In genomic region chr19:4972509-4973230, GRCh38 we compare ENCODE assay signal across 11 cellular contexts. TPM values are rescaled to one million over a fixed set of nuclear protein-coding genes. Genes with fewer than 3 reads are reported as not detected.
DNase-seq lines count a peak whose midpoint lies in the region; ATAC-seq and TF ChIP-seq lines count a peak whose summit lies in the region.
"Had no signal": no experiment of that assay in that cellular context is flagged by ENCODE, and none has a peak within 500 bp of the region (broad histone marks: within the 10 kb centered on the region; RNA-seq: fewer than 3 reads in every experiment).

No MANE protein-coding gene starts in this region.

- H3K4me1 ChIP-seq in thymus (ENCODE audit: control insufficient read depth, insufficient read depth, low read length), result peaks cover 16% of the 10 kb centered on the region

- H3K4me3 Mint-ChIP-seq in T-helper 2 cell treated with Interferon-gamma antibody and Interleukin-4, amounts not matched to agents 5 μg/mL and 100 μg/mL, for 36 hours, result peak overlapping the region; percentile 61
- H3K4me3 Mint-ChIP-seq in stimulated activated naive CD8-positive, alpha-beta T cell treated with anti-CD3 and anti-CD28 coated beads, Interleukin-15, amount 100 ng/mL, for 72 hours, result peak overlapping the region in 1 of 2 donors; percentile 2

- no peaks in the 10 kb centered on the region for H3K9me3 Mint-ChIP-seq in T-helper 2 cell treated with Interferon-gamma antibody and Interleukin-4, amounts not matched to agents 5 μg/mL and 100 μg/mL, for 36 hours
- no peaks in the 10 kb centered on the region for H3K9me3 Mint-ChIP-seq in stimulated activated naive CD8-positive, alpha-beta T cell treated with anti-CD3 and anti-CD28 coated beads, Interleukin-15, amount 100 ng/mL, for 72 hours

- no peak overlapping the region for H3K27ac Mint-ChIP-seq in T-helper 2 cell treated with Interferon-gamma antibody and Interleukin-4, amounts not matched to agents 5 μg/mL and 100 μg/mL, for 36 hours
- no peak overlapping the region for H3K27ac Mint-ChIP-seq in stimulated activated naive CD8-positive, alpha-beta T cell treated with anti-CD3 and anti-CD28 coated beads, Interleukin-15, amount 100 ng/mL, for 72 hours

- peak overlapping the region; percentile 80 for H3K27ac ChIP-seq in VCaP
- peak overlapping the region; percentile 31 for H3K27ac ChIP-seq in thymus (ENCODE audit: low read depth)
- no peak overlapping the region for H3K27ac ChIP-seq in brain microvascular endothelial cell

- in situ Hi-C loops in brain microvascular endothelial cell (cut with HindIII; ENCODE audit: low pct_ligation_motif_present, low sequenced_read_pairs), result no loop called here

- H3K27me3 Mint-ChIP-seq in T-helper 2 cell treated with Interferon-gamma antibody and Interleukin-4, amounts not matched to agents 5 μg/mL and 100 μg/mL, for 36 hours (ENCODE audit: low read depth), result no peaks in the 10 kb centered on the region
- H3K27me3 Mint-ChIP-seq in stimulated activated naive CD8-positive, alpha-beta T cell treated with anti-CD3 and anti-CD28 coated beads, Interleukin-15, amount 100 ng/mL, for 72 hours, result no peaks in the 10 kb centered on the region

- H3K36me3 Mint-ChIP-seq in T-helper 2 cell treated with Interferon-gamma antibody and Interleukin-4, amounts not matched to agents 5 μg/mL and 100 μg/mL, for 36 hours (ENCODE audit: low read depth), result peaks cover 23% of the 10 kb centered on the region

- H3K36me3 ChIP-seq in thymus (ENCODE audit: control insufficient read depth, insufficient read depth), result peaks cover 10% of the 10 kb centered on the region
- H3K36me3 ChIP-seq in brain microvascular endothelial cell (replicated peaks), result no peaks in the 10 kb centered on the region

- peak overlapping the region; percentile 9 for H3K4me3 ChIP-seq in fibroblast of the aortic adventitia (ENCODE audit: low read depth, low read length)
- H3K4me3 ChIP-seq in thymus (ENCODE audit: low read length), result no peak overlapping the region
- H3K4me3 ChIP-seq in brain microvascular endothelial cell (ENCODE audit: low read depth, low read length), result no peak overlapping the region

- 95% methylated on average over 12 of the region's 12 CpGs for WGBS in thymus

- no peak for DNase-seq in T-helper 2 cell treated with Interferon-gamma antibody and Interleukin-4, amounts not matched to agents 5 μg/mL and 100 μg/mL, for 36 hours (ENCODE audit: low spot score)
- no peak for DNase-seq in T-helper 2 cell
- peak; percentile 59 for DNase-seq in fibroblast of the aortic adventitia (ENCODE audit: low read depth)
- no peak for DNase-seq in brain microvascular endothelial cell
- DNase-seq in stimulated activated naive CD8-positive, alpha-beta T cell treated with anti-CD3 and anti-CD28 coated beads, Interleukin-15, amount 100 ng/mL, for 72 hours, result no peak
- DNase-seq: activated CD4-positive, alpha-beta T cell treated with anti-CD3 and anti-CD28 coated beads, Interleukin-2, amount 50 U/mL, for 48 hours; NCI-H146; SIG-M5 had no signal

- TF ChIP-seq CTCF in VCaP (conservative IDR thresholded peaks at IDR 0.05), result no peak
- TF ChIP-seq CTCF in fibroblast of the aortic adventitia (IDR thresholded peaks at IDR 0.05; ENCODE audit: insufficient read depth, low read length), result no peak
- no peak for TF ChIP-seq CTCF in brain microvascular endothelial cell (IDR thresholded peaks at IDR 0.05; ENCODE audit: low read depth, low read length, missing control alignments)

- ATAC-seq in stimulated activated naive CD8-positive, alpha-beta T cell treated with anti-CD3 and anti-CD28 coated beads, Interleukin-15, amount 100 ng/mL, for 72 hours, result no peak
- no peak for ATAC-seq in HG03108 (IDR thresholded peaks at IDR 0.05; ENCODE audit: unreplicated experiment)

- H3K4me1 Mint-ChIP-seq in T-helper 2 cell treated with Interferon-gamma antibody and Interleukin-4, amounts not matched to agents 5 μg/mL and 100 μg/mL, for 36 hours (ENCODE audit: low read depth), result peaks cover 33% of the 10 kb centered on the region
- H3K4me1 Mint-ChIP-seq in stimulated activated naive CD8-positive, alpha-beta T cell treated with anti-CD3 and anti-CD28 coated beads, Interleukin-15, amount 100 ng/mL, for 72 hours, result peaks cover 60% of the 10 kb centered on the region

- H3K27me3 ChIP-seq in thymus (ENCODE audit: control insufficient read depth, insufficient read depth) (no peaks in the 10 kb centered on the region), brain microvascular endothelial cell (replicated peaks) (no peaks in the 10 kb centered on the region)

- no peaks in the 10 kb centered on the region for H3K9me3 ChIP-seq in thymus (ENCODE audit: control insufficient read depth)

RNA-seq across cellular contexts. Expression of gene KDM4B, which starts 3.8 kb away (rescaled TPM):
- 13.5 and 17.3 TPM in 2 replicates for total RNA-seq in fibroblast of the aortic adventitia (ENCODE audit: low replicate concordance)
- 24.6 TPM for polyA plus RNA-seq in thymus
